1 cellular context compared by ENCODE assay signal in the genomic region with DNA sequence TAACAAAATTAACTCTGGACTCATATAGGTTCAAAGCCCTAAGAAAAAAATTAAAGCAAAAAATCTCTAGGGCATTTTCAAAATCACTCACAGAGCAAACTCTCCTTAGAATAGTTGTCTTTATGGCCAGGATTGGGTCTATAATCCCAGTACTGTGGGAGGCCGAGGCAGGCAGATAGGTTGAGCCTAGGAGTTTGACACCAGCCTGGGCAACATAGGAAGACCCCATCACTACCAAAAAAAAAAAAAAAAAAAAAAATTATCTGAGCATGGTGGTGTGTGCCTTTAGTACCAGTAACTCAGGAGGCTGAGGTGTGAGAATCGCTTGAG.
TF ChIP-seq lines count a peak whose summit lies in the region.

No MANE protein-coding gene starts in this region.

TF ChIP-seq in A549, 52 proteins besides CTCF, POLR2A, EP300 and RAD21 (continued from another document):
- TF ChIP-seq, protein P1, sequence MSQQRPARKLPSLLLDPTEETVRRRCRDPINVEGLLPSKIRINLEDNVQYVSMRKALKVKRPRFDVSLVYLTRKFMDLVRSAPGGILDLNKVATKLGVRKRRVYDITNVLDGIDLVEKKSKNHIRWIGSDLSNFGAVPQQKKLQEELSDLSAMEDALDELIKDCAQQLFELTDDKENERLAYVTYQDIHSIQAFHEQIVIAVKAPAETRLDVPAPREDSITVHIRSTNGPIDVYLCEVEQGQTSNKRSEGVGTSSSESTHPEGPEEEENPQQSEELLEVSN (IDR thresholded peaks at IDR 0.05; ENCODE audit: borderline replicate concordance, low read depth): 0 out of 2 replicates have a peak, but pooled peaks have one; percentile 1
- TF ChIP-seq CEBPB (IDR thresholded peaks at IDR 0.05) (peak in 1 of 2 experiments; percentile 35; a peak in 1 of 4 replicates), EHMT2 (IDR thresholded peaks at IDR 0.05; ENCODE audit: low read depth) (no peak), HOXB5 (CRISPR knock-in tag; IDR thresholded peaks at IDR 0.05) (0 out of 2 replicates have a peak, but pooled peaks have one; percentile 12)
TF ChIP-seq in A549: peak in this region for 5.
